In the genomic region with DNA sequence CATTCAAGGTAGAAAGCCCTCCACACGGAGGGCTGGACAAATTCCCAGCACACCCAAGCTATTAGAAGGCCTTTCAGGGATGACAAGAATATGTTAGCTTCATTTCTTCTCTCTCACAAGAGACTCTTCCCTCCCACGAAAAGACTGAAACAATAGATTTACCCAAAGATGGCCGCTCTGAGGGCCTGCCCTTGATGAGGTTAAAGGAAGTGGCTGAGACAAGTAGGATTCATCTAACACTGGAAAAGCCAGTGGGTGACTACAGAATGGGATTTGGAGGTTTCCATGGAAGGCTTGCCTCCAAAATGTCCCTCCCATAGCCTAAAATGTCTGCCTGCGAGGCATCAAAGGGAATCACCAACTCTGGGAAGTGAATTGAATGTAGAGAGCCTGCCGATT, we compare ENCODE assay signal across 19 cellular contexts.
DNase-seq lines count a peak whose midpoint lies in the region; ATAC-seq lines count a peak whose summit lies in the region.
"Had no signal": no experiment of that assay in that cellular context is flagged by ENCODE, and none has a peak within 500 bp of the region (broad histone marks: within the 10 kb centered on the region; RNA-seq: fewer than 3 reads in every experiment).

No MANE protein-coding gene starts in this region.

- no peaks in the 10 kb centered on the region for H3K36me3 Mint-ChIP-seq in activated naive CD4-positive, alpha-beta T cell treated with anti-CD3 and anti-CD28 coated beads, Interleukin-2, amount 50 U/mL, for 24 hours
- H3K36me3 Mint-ChIP-seq in activated naive CD4-positive, alpha-beta T cell treated with anti-CD3 and anti-CD28 coated beads, Interleukin-2, amount 50 U/mL, for 72 hours = peaks cover 1 to 17% of the 10 kb centered on the region in 2 donors
- no peaks in the 10 kb centered on the region for H3K36me3 Mint-ChIP-seq in activated T-cell treated with anti-CD3 and anti-CD28 coated beads, Interleukin-2, amount 50 U/mL, for 72 hours (ENCODE audit: insufficient read depth in 2 of 2)
- no peaks in the 10 kb centered on the region for H3K36me3 Mint-ChIP-seq in stimulated activated effector memory CD8-positive, alpha-beta T cell treated with anti-CD3 and anti-CD28 coated beads, Interleukin-12 subunit alpha, Interleukin-12 subunit beta, amount 100 ng/mL, for 72 hours
- H3K36me3 Mint-ChIP-seq: mesothelial cell of epicardium had no signal

- no peaks in the 10 kb centered on the region for H3K27me3 Mint-ChIP-seq in activated naive CD4-positive, alpha-beta T cell treated with anti-CD3 and anti-CD28 coated beads, Interleukin-2, amount 50 U/mL, for 24 hours
- no peaks in the 10 kb centered on the region for H3K27me3 Mint-ChIP-seq in activated T-cell treated with anti-CD3 and anti-CD28 coated beads, Interleukin-2, amount 50 U/mL, for 72 hours (ENCODE audit: low read depth)

- no peaks in the 10 kb centered on the region for H3K9me3 Mint-ChIP-seq in activated naive CD4-positive, alpha-beta T cell treated with anti-CD3 and anti-CD28 coated beads, Interleukin-2, amount 50 U/mL, for 24 hours
- peaks cover 0 to 1% of the 10 kb centered on the region in 2 donors for H3K9me3 Mint-ChIP-seq in activated naive CD4-positive, alpha-beta T cell treated with anti-CD3 and anti-CD28 coated beads, Interleukin-2, amount 50 U/mL, for 72 hours
- H3K9me3 Mint-ChIP-seq in activated T-cell treated with anti-CD3 and anti-CD28 coated beads, Interleukin-2, amount 50 U/mL, for 72 hours = no peaks in the 10 kb centered on the region
- no peaks in the 10 kb centered on the region for H3K9me3 Mint-ChIP-seq in stimulated activated effector memory CD8-positive, alpha-beta T cell treated with anti-CD3 and anti-CD28 coated beads, Interleukin-12 subunit alpha, Interleukin-12 subunit beta, amount 100 ng/mL, for 72 hours
- H3K9me3 Mint-ChIP-seq: mesothelial cell of epicardium, nephron had no signal

- H3K4me3 Mint-ChIP-seq in activated naive CD4-positive, alpha-beta T cell treated with anti-CD3 and anti-CD28 coated beads, Interleukin-2, amount 50 U/mL, for 24 hours = peak overlapping the region; percentile 52
- peak overlapping the region; percentile 50 to 68 for H3K4me3 Mint-ChIP-seq in activated T-cell treated with anti-CD3 and anti-CD28 coated beads, Interleukin-2, amount 50 U/mL, for 72 hours
- H3K4me3 Mint-ChIP-seq in stimulated activated effector memory CD8-positive, alpha-beta T cell treated with anti-CD3 and anti-CD28 coated beads, Interleukin-12 subunit alpha, Interleukin-12 subunit beta, amount 100 ng/mL, for 72 hours = peak overlapping the region; percentile 47
- H3K4me3 Mint-ChIP-seq: mesothelial cell of epicardium, nephron had no signal

- no peak for ATAC-seq in activated naive CD4-positive, alpha-beta T cell treated with anti-CD3 and anti-CD28 coated beads, Interleukin-2, amount 50 U/mL, for 72 hours
- ATAC-seq in HG02885 (IDR thresholded peaks at IDR 0.05; ENCODE audit: poor library complexity, unreplicated experiment) (peak; percentile 4), GM21381 (IDR thresholded peaks at IDR 0.05; ENCODE audit: unreplicated experiment) (no peak), HG02588 (IDR thresholded peaks at IDR 0.05; ENCODE audit: unreplicated experiment) (no peak)
- ATAC-seq in activated T-cell treated with anti-CD3 and anti-CD28 coated beads, Interleukin-2, amount 50 U/mL, for 72 hours (replicated peaks in 1 of 2) = no peak
- ATAC-seq in stimulated activated effector memory CD8-positive, alpha-beta T cell treated with anti-CD3 and anti-CD28 coated beads, Interleukin-12 subunit alpha, Interleukin-12 subunit beta, amount 100 ng/mL, for 72 hours = no peak
- ATAC-seq: esophagus mucosa had no signal

- H3K27ac Mint-ChIP-seq in activated naive CD4-positive, alpha-beta T cell treated with anti-CD3 and anti-CD28 coated beads, Interleukin-2, amount 50 U/mL, for 24 hours = peak overlapping the region; percentile 66
- H3K27ac Mint-ChIP-seq in activated naive CD4-positive, alpha-beta T cell treated with anti-CD3 and anti-CD28 coated beads, Interleukin-2, amount 50 U/mL, for 72 hours = peak overlapping the region in 1 of 2 donors; percentile 95
- H3K27ac Mint-ChIP-seq in activated T-cell treated with anti-CD3 and anti-CD28 coated beads, Interleukin-2, amount 50 U/mL, for 72 hours = peak overlapping the region; percentile 79
- H3K27ac Mint-ChIP-seq in stimulated activated effector memory CD8-positive, alpha-beta T cell treated with anti-CD3 and anti-CD28 coated beads, Interleukin-12 subunit alpha, Interleukin-12 subunit beta, amount 100 ng/mL, for 72 hours = peak overlapping the region; percentile 74
- H3K27ac Mint-ChIP-seq: mesothelial cell of epicardium, nephron had no signal

- H3K4me1 Mint-ChIP-seq in activated naive CD4-positive, alpha-beta T cell treated with anti-CD3 and anti-CD28 coated beads, Interleukin-2, amount 50 U/mL, for 24 hours = peaks cover 27% of the 10 kb centered on the region
- peaks cover 71% of the 10 kb centered on the region for H3K4me1 Mint-ChIP-seq in activated T-cell treated with anti-CD3 and anti-CD28 coated beads, Interleukin-2, amount 50 U/mL, for 72 hours (ENCODE audit: low read depth)
- peaks cover 49% of the 10 kb centered on the region for H3K4me1 Mint-ChIP-seq in stimulated activated effector memory CD8-positive, alpha-beta T cell treated with anti-CD3 and anti-CD28 coated beads, Interleukin-12 subunit alpha, Interleukin-12 subunit beta, amount 100 ng/mL, for 72 hours

- no peak for DNase-seq in activated naive CD4-positive, alpha-beta T cell treated with anti-CD3 and anti-CD28 coated beads, Interleukin-2, amount 50 U/mL, for 72 hours (ENCODE audit: low spot score in 2 of 2)
- no peak for DNase-seq in activated T-cell treated with anti-CD3 and anti-CD28 coated beads, Interleukin-2, amount 50 U/mL, for 72 hours
- DNase-seq in stimulated activated effector memory CD8-positive, alpha-beta T cell treated with anti-CD3 and anti-CD28 coated beads, Interleukin-12 subunit alpha, Interleukin-12 subunit beta, amount 100 ng/mL, for 72 hours (ENCODE audit: low spot score in 2 of 2) = no peak
- no peak for DNase-seq in COR-L47 (lab: John Stamatoyannopoulos, UW)
- DNase-seq: activated CD4-positive, CD25-positive, alpha-beta regulatory T cell treated with anti-CD3 and anti-CD28 coated beads, Interleukin-2, amount 50 U/mL, for 72 hours; activated naive CD4-positive, alpha-beta T cell treated with anti-CD3 and anti-CD28 coated beads, Interleukin-2, amount 50 U/mL, for 16 hours; effector memory CD4-positive, alpha-beta T cell; foreskin melanocyte; HCEC 1CT; KG1; NCI-H1694; testis had no signal
